In the genomic region with DNA sequence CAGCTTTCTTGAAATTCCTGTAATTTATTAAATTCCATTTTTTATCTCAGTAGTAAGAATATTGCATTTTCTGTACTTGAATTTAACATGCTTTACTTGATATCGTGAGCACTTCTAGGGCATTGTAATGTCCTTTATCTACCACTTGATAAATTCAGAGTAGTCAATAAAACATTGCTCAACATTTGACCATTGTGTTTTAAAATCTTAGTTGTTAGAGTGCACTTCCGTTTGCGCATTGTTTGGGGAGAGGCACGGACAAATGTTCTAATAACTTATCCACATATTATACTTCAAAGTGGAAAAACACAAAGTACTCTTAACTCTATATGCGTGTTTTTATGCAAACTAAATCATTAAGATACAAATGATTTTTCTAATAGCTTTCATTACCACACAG, we compare ENCODE assay signal across 8 cellular contexts. TPM values are rescaled to one million over a fixed set of nuclear protein-coding genes. Genes with fewer than 3 reads are reported as not detected.
DNase-seq lines count a peak whose midpoint lies in the region; ATAC-seq and TF ChIP-seq lines count a peak whose summit lies in the region.

No MANE protein-coding gene starts in this region.

- no peaks in the 10 kb centered on the region for H3K27me3 ChIP-seq in foreskin keratinocyte

- ATAC-seq in HG02943 (IDR thresholded peaks at IDR 0.05; ENCODE audit: low read depth, unreplicated experiment) = peak; percentile 3
- ATAC-seq in foreskin keratinocyte = peak; percentile 13
- ATAC-seq in GM18517 (IDR thresholded peaks at IDR 0.05; ENCODE audit: unreplicated experiment) = no peak
- ATAC-seq in GM21786 (IDR thresholded peaks at IDR 0.05; ENCODE audit: unreplicated experiment) = no peak

- H3K36me3 Mint-ChIP-seq in activated CD4-positive, alpha-beta memory T cell treated with anti-CD3 and anti-CD28 coated beads for 36 hours = peaks cover 16% of the 10 kb centered on the region

- peaks cover 5% of the 10 kb centered on the region for H3K4me1 ChIP-seq in foreskin keratinocyte

- peak overlapping the region; percentile 94 for H3K4me3 Mint-ChIP-seq in activated CD4-positive, alpha-beta memory T cell treated with anti-CD3 and anti-CD28 coated beads for 36 hours

- DNase-seq in CD1c-positive myeloid dendritic cell (ENCODE audit: extremely low spot score) (peak; percentile 54), foreskin keratinocyte (no peak), pons (ENCODE audit: low spot score) (peak; percentile 55), NCI-H2171 treated with DMSO at 0.1 percent for 48 hours (lab: John Stamatoyannopoulos, UW) (no peak)
- DNase-seq in activated CD4-positive, alpha-beta memory T cell treated with anti-CD3 and anti-CD28 coated beads for 36 hours = no peak

- no peaks in the 10 kb centered on the region for H3K27me3 Mint-ChIP-seq in activated CD4-positive, alpha-beta memory T cell treated with anti-CD3 and anti-CD28 coated beads for 36 hours

- peak overlapping the region; percentile 19 for H3K27ac ChIP-seq in foreskin keratinocyte

- intact Hi-C loops in activated CD4-positive, alpha-beta memory T cell treated with anti-CD3 and anti-CD28 coated beads for 36 hours (cut with micrococcal nuclease) = loop anchor here (1.0 to 10.0 kb wide), 9 partner anchors 448 to 1287 kb away; partner anchors contain the start of genes AP4E1, CEP152, COPS2 and EID1

- peaks cover 30% of the 10 kb centered on the region for H3K4me1 Mint-ChIP-seq in activated CD4-positive, alpha-beta memory T cell treated with anti-CD3 and anti-CD28 coated beads for 36 hours (ENCODE audit: low read depth)

- peak overlapping the region; percentile 92 for H3K27ac Mint-ChIP-seq in activated CD4-positive, alpha-beta memory T cell treated with anti-CD3 and anti-CD28 coated beads for 36 hours

- CTCF ChIA-PET in activated CD4-positive, alpha-beta memory T cell treated with anti-CD3 and anti-CD28 coated beads for 36 hours (lab: Charles Lee) = no interaction called here

- POLR2A ChIA-PET in activated CD4-positive, alpha-beta memory T cell treated with anti-CD3 and anti-CD28 coated beads for 36 hours (lab: Charles Lee) = interaction anchor here (1.5 kb wide), 1 partner anchor 809 kb away, joined by 6 read pairs; the partner anchor contains the start of gene CEP152

- TF ChIP-seq CTCF in foreskin keratinocyte (conservative IDR thresholded peaks at IDR 0.05) = no peak

- H3K9me3 Mint-ChIP-seq in activated CD4-positive, alpha-beta memory T cell treated with anti-CD3 and anti-CD28 coated beads for 36 hours = peaks cover 8% of the 10 kb centered on the region

RNA-seq across cellular contexts. Expression of gene FAM227B, which starts 0.4 kb away (rescaled TPM):
- total RNA-seq in activated CD4-positive, alpha-beta memory T cell treated with anti-CD3 and anti-CD28 coated beads for 36 hours = 1 to 10 TPM; 2.8 to 3.8 TPM
- 2.5 and 3.0 TPM in 2 replicates for total RNA-seq in foreskin keratinocyte
- 2.1 and 2.4 TPM in 2 replicates for polyA plus RNA-seq in foreskin keratinocyte

RNA-seq across cellular contexts. Expression of gene DTWD1, which starts 0.7 kb away (rescaled TPM):
- total RNA-seq in activated CD4-positive, alpha-beta memory T cell treated with anti-CD3 and anti-CD28 coated beads for 36 hours = 10 to 100 TPM; 14.3 to 18.5 TPM
- total RNA-seq in foreskin keratinocyte = 15.3 and 16.6 TPM in 2 replicates
- 13.2 and 15.1 TPM in 2 replicates for polyA plus RNA-seq in foreskin keratinocyte

Comparison
In these comparisons a context has a peak if more than half of its experiments do, and no peak if none do; other contexts are left out.
1. DNase-seq: peak in CD1c-positive myeloid dendritic cell (single experiment) and pons (single experiment); none in activated CD4-positive, alpha-beta memory T cell treated with anti-CD3 and anti-CD28 coated beads for 36 hours (single experiment), foreskin keratinocyte (0 of 2) and NCI-H2171 treated with DMSO at 0.1 percent for 48 hours (single experiment).
2. ATAC-seq: peak in HG02943 (single experiment) and foreskin keratinocyte (single experiment); none in GM18517 (single experiment) and GM21786 (single experiment).